1 cellular context compared by ENCODE assay signal in the genomic region with DNA sequence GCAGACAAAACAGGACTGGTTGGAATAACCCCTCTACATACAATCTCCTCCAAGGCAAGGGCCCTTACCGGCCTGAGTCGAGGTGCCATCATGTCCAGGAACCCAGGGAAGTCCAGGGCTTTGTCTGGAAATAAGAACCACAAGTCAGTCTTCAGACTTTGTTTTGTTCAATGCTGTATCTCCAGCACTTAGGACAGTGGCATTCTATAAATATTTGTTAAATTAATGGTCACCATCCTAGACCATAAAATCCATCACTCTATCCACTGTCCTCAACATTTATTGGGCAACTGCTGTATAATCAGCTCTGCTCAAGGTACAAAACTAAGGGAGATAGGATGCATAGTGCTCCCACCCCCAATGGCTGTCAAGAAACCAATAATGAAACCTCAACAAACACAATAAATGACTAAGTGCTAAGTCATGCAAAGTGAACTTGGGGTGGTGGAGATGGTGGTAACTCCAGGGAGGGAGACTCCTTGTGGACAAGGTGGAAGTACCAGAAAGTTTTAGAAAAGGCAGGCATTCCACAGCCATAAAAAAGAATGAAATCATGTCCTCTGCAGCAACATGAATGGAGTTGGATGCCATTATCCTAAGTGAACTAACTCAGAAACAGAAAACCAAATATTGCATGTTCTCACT.
TF ChIP-seq lines count a peak whose summit lies in the region.

No MANE protein-coding gene starts in this region.

TF ChIP-seq in K562, 482 proteins besides CTCF, POLR2A, EP300 and RAD21 (continues in another document):
- TF ChIP-seq CBFA2T3 (IDR thresholded peaks at IDR 0.05) (peak; percentile 17; the same call in 1 of the 2 replicates), RAD51 (IDR thresholded peaks at IDR 0.05; ENCODE audit: borderline replicate concordance, low read depth) (no peak), CXXC5 (CRISPR knock-in tag; IDR thresholded peaks at IDR 0.05) (no peak), STAG1 (CRISPR knock-in tag; IDR thresholded peaks at IDR 0.05; ENCODE audit: borderline replicate concordance) (no peak), CEBPG (CRISPR knock-in tag; IDR thresholded peaks at IDR 0.05) (no peak), CEBPG (tag; conservative IDR thresholded peaks at IDR 0.05 in 1 of 2, IDR thresholded peaks at IDR 0.05 in 1 of 2) (peak in 1 of 2 experiments; percentile 40; a peak in 1 of 4 replicates), EHMT2 (IDR thresholded peaks at IDR 0.05) (peak; percentile 89), FOXK2 (conservative IDR thresholded peaks at IDR 0.05 in 1 of 2, IDR thresholded peaks at IDR 0.05 in 1 of 2; ENCODE audit: low read depth in 2 of 2) (peak in 1 of 2 experiments; percentile 46; a peak in 1 of 4 replicates), SMARCA4 (IDR thresholded peaks at IDR 0.05) (peak; percentile 54; the same call in 1 of the 2 replicates), ZNF134 (CRISPR knock-in tag; conservative IDR thresholded peaks at IDR 0.05) (no peak), SOX6 (IDR thresholded peaks at IDR 0.05) (0 out of 2 replicates have a peak, but pooled peaks have one; percentile 32), CREM (IDR thresholded peaks at IDR 0.05; ENCODE audit: low read depth) (no peak), NBN (IDR thresholded peaks at IDR 0.05; ENCODE audit: low read depth) (0 out of 2 replicates have a peak, but pooled peaks have one; percentile 49), ZNF124 (CRISPR knock-in tag; IDR thresholded peaks at IDR 0.05) (no peak), SMC3 (conservative IDR thresholded peaks at IDR 0.05; ENCODE audit: insufficient read depth, low read depth, low read length) (peak; percentile 40; the same call in 1 of the 2 replicates), ETV1 (tag; conservative IDR thresholded peaks at IDR 0.05; ENCODE audit: low read depth) (0 out of 2 replicates have a peak, but pooled peaks have one; percentile 7), JUND (IDR thresholded peaks at IDR 0.05; ENCODE audit: borderline replicate concordance, low read depth, low read length) (peak; percentile 70; the same call in 1 of the 2 replicates), JUND (tag; IDR thresholded peaks at IDR 0.05; ENCODE audit: borderline replicate concordance, low read depth, low read length) (peak; percentile 50; the same call in 1 of the 3 replicates), HNRNPLL (IDR thresholded peaks at IDR 0.05; ENCODE audit: low read depth, low read length, poor library complexity, severe bottlenecking) (no peak), C11orf30 (IDR thresholded peaks at IDR 0.05; ENCODE audit: low read depth) (peak; percentile 90), FOXJ2 (tag; IDR thresholded peaks at IDR 0.05) (no peak), ZNF444 (CRISPR knock-in tag; IDR thresholded peaks at IDR 0.05) (no peak), CLOCK (CRISPR knock-in tag; IDR thresholded peaks at IDR 0.05; ENCODE audit: borderline replicate concordance) (no peak), ZNF764 (CRISPR knock-in tag; IDR thresholded peaks at IDR 0.05; ENCODE audit: low read depth) (no peak), HNRNPK (IDR thresholded peaks at IDR 0.05; ENCODE audit: low read depth, low read length, poor library complexity, severe bottlenecking) (no peak), TRIM24 (IDR thresholded peaks at IDR 0.05) (0 out of 4 replicates have a peak, but pooled peaks of 1 of the 2 experiments have one; percentile 21), NFE2L1 (tag; IDR thresholded peaks at IDR 0.05; ENCODE audit: borderline replicate concordance, low read depth) (peak; percentile 30; the same call in 1 of the 2 replicates), MAFF (IDR thresholded peaks at IDR 0.05; ENCODE audit: low read length) (peak; percentile 82), CTCFL (IDR thresholded peaks at IDR 0.05; ENCODE audit: borderline replicate concordance, insufficient read depth, low read depth, low read length, poor library complexity, severe bottlenecking) (peak; percentile 46), TCF3 (CRISPR knock-in tag; IDR thresholded peaks at IDR 0.05) (peak; percentile 18; the same call in 1 of the 2 replicates), MIER1 (IDR thresholded peaks at IDR 0.05; ENCODE audit: low read depth) (peak; percentile 67; the same call in 1 of the 2 replicates), TEAD1 (CRISPR knock-in tag; IDR thresholded peaks at IDR 0.05) (peak in 1 of 2 experiments; percentile 21; a peak in 1 of 4 replicates), ARID3A (IDR thresholded peaks at IDR 0.05; ENCODE audit: borderline replicate concordance, low read depth, low read length) (0 out of 2 replicates have a peak, but pooled peaks have one; percentile 29), MAFK (IDR thresholded peaks at IDR 0.05; ENCODE audit: low read length) (peak; percentile 88), ATF3 (IDR thresholded peaks at IDR 0.05) (0 out of 2 replicates have a peak, but pooled peaks have one; percentile 17), ATF3 (CRISPR knock-in tag; conservative IDR thresholded peaks at IDR 0.05) (no peak), CTBP1 (IDR thresholded peaks at IDR 0.05; ENCODE audit: borderline replicate concordance) (0 out of 2 replicates have a peak, but pooled peaks have one; percentile 31), CEBPB (tag; IDR thresholded peaks at IDR 0.05) (0 out of 2 replicates have a peak, but pooled peaks have one; percentile 17), BRF1 (IDR thresholded peaks at IDR 0.05; ENCODE audit: borderline replicate concordance, extremely low read depth, insufficient read length) (no peak), RCOR1 (IDR thresholded peaks at IDR 0.05; ENCODE audit: borderline replicate concordance in 1 of 2, low read depth in 2 of 2, low read length in 2 of 2) (peak in 1 of 2 experiments; percentile 39; a peak in 1 of 4 replicates), BACH1 (tag; IDR thresholded peaks at IDR 0.05) (peak; percentile 83), ZNF316 (IDR thresholded peaks at IDR 0.05) (peak; percentile 93), FOSL1 (tag; conservative IDR thresholded peaks at IDR 0.05) (peak; percentile 91), DPF2 (IDR thresholded peaks at IDR 0.05) (peak; percentile 72), SMAD2 (IDR thresholded peaks at IDR 0.05; ENCODE audit: low read depth, low read length) (no peak), KLF16 (IDR thresholded peaks at IDR 0.05) (0 out of 2 replicates have a peak, but pooled peaks have one; percentile 12), NFE2 (IDR thresholded peaks at IDR 0.05; ENCODE audit: low read depth) (peak; percentile 94), PHF20 (IDR thresholded peaks at IDR 0.05; ENCODE audit: partially characterized antibody) (no peak), ZKSCAN3 (CRISPR knock-in tag; IDR thresholded peaks at IDR 0.05) (no peak), GATAD2A (IDR thresholded peaks at IDR 0.05) (no peak), MYC (IDR thresholded peaks at IDR 0.05; ENCODE audit: low read depth, low read length) (0 out of 2 replicates have a peak, but pooled peaks have one; percentile 19), MYC (CRISPR knock-in tag; IDR thresholded peaks at IDR 0.05; ENCODE audit: borderline replicate concordance, low read depth) (no peak), HDAC1 (IDR thresholded peaks at IDR 0.05) (no peak), MAFG (tag; conservative IDR thresholded peaks at IDR 0.05) (peak; percentile 96)
- TF ChIP-seq, protein P1, sequence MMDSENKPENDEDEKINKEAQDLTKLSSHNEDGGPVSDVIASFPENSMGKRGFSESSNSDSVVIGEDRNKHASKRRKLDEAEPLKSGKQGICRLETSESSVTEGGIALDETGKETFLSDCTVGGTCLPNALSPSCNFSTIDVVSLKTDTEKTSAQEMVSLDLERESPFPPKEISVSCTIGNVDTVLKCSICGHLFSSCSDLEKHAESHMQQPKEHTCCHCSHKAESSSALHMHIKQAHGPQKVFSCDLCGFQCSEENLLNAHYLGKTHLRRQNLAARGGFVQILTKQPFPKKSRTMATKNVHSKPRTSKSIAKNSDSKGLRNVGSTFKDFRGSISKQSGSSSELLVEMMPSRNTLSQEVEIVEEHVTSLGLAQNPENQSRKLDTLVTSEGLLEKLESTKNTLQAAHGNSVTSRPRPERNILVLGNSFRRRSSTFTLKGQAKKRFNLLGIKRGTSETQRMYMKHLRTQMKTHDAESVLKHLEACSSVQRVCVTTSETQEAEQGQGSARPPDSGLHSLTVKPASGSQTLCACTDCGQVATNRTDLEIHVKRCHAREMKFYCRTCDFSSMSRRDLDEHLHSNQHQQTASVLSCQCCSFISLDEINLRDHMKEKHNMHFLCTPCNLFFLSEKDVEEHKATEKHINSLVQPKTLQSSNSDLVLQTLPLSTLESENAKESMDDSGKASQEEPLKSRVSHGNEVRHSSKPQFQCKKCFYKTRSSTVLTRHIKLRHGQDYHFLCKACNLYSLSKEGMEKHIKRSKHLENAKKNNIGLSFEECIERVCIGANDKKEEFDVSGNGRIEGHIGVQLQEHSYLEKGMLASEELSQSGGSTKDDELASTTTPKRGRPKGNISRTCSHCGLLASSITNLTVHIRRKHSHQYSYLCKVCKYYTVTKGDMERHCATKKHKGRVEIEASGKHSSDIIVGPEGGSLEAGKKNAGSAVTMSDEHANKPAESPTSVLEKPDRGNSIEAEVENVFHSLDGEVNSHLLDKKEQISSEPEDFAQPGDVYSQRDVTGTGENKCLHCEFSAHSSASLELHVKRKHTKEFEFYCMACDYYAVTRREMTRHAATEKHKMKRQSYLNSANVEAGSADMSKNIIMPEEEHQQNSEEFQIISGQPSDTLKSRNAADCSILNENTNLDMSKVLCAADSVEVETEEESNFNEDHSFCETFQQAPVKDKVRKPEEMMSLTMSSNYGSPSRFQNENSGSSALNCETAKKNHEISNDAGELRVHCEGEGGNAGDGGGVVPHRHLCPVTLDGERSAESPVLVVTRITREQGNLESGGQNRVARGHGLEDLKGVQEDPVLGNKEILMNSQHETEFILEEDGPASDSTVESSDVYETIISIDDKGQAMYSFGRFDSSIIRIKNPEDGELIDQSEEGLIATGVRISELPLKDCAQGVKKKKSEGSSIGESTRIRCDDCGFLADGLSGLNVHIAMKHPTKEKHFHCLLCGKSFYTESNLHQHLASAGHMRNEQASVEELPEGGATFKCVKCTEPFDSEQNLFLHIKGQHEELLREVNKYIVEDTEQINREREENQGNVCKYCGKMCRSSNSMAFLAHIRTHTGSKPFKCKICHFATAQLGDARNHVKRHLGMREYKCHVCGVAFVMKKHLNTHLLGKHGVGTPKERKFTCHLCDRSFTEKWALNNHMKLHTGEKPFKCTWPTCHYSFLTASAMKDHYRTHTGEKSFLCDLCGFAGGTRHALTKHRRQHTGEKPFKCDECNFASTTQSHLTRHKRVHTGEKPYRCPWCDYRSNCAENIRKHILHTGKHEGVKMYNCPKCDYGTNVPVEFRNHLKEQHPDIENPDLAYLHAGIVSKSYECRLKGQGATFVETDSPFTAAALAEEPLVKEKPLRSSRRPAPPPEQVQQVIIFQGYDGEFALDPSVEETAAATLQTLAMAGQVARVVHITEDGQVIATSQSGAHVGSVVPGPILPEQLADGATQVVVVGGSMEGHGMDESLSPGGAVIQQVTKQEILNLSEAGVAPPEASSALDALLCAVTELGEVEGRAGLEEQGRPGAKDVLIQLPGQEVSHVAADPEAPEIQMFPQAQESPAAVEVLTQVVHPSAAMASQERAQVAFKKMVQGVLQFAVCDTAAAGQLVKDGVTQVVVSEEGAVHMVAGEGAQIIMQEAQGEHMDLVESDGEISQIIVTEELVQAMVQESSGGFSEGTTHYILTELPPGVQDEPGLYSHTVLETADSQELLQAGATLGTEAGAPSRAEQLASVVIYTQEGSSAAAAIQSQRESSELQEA (IDR thresholded peaks at IDR 0.05; ENCODE audit: low read depth) = no peak
